In the genomic region with DNA sequence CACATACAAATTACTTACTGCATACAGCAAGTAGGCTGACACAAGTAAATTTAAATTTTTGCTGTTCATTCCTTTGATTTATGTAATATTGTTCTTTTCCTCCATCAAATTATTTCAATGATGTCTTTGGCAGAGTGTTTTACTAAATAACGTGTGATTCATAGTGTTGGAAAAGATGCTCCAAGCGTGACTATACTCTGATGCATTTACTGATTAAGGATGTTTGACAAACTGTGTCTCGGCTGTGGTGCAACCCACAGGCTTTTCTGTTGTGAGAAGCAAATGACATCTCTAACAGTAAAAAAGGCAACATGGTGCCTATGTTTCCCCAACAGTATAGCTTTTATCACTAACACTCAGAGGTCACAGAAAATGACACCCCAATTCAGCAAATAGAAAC, we compare ENCODE assay signal across 27 cellular contexts.
A peak's percentile ranks its signal among the peaks of the same experiment; 100 is the strongest.
DNase-seq lines count a peak whose midpoint lies in the region; ATAC-seq and TF ChIP-seq lines count a peak whose summit lies in the region.
"Had no signal": no experiment of that assay in that cellular context is flagged by ENCODE, and none has a peak within 500 bp of the region (broad histone marks: within the 10 kb centered on the region; RNA-seq: fewer than 3 reads in every experiment).

No MANE protein-coding gene starts in this region.

- H3K4me3 ChIP-seq in GM23248 (no peak overlapping the region), RWPE2 (ENCODE audit: severe bottlenecking) (no peak overlapping the region), epithelial cell of esophagus (ENCODE audit: low read length) (no peak overlapping the region)
- H3K4me3 ChIP-seq: lung, PC-9, smooth muscle cell, stomach, tibial nerve had no signal

- H3K36me3 ChIP-seq in GM23248 (ENCODE audit: low read depth) = no peaks in the 10 kb centered on the region
- no peaks in the 10 kb centered on the region for H3K36me3 ChIP-seq in RWPE2 (ENCODE audit: low read depth)
- H3K36me3 ChIP-seq: BE2C, stomach, tibial nerve had no signal

- no peaks in the 10 kb centered on the region for H3K9me3 ChIP-seq in GM23248 (ENCODE audit: low read depth)
- no peaks in the 10 kb centered on the region for H3K9me3 ChIP-seq in RWPE2 (ENCODE audit: severe bottlenecking)
- H3K9me3 ChIP-seq: BE2C, stomach, tibial nerve had no signal

- no peak overlapping the region for H3K9ac ChIP-seq in GM23248
- H3K9ac ChIP-seq: KMS-11, parathyroid adenoma had no signal

- H2AFZ ChIP-seq in GM23248 = no peak overlapping the region
- H2AFZ ChIP-seq: parathyroid adenoma, PC-9 had no signal

- TF ChIP-seq CTCF in RWPE2 (IDR thresholded peaks at IDR 0.05; ENCODE audit: poor library complexity, severe bottlenecking) (no peak), epithelial cell of esophagus (IDR thresholded peaks at IDR 0.05; ENCODE audit: insufficient read depth, low read depth, low read length, missing control alignments) (no peak)

- H3K27ac ChIP-seq in GM23248 (peak overlapping the region; percentile 33; the same call in 1 of the 2 replicates), RWPE2 (ENCODE audit: poor library complexity, severe bottlenecking) (no peak overlapping the region)
- H3K27ac ChIP-seq: KMS-11, parathyroid adenoma, PC-9, stomach, tibial nerve had no signal

- no peak overlapping the region for H3K4me2 ChIP-seq in GM23248 (ENCODE audit: unreplicated experiment)
- H3K4me2 ChIP-seq: KMS-11, PC-9, smooth muscle cell had no signal

- peaks cover 4% of the 10 kb centered on the region; the same call in 1 of the 2 replicates for H3F3A ChIP-seq in GM23248 (ENCODE audit: insufficient read depth)

- 0 to 4% methylated on average over 3 of the region's 3 CpGs for WGBS in GM23248 (ENCODE audit: low coverage in 1 of 2, low lambda C conversion rate in 2 of 2, missing lambda C conversion rate in 2 of 2), 2 experiments

- H3K27me3 ChIP-seq in GM23248 (replicated peaks; ENCODE audit: insufficient read depth) = no peaks in the 10 kb centered on the region
- H3K27me3 ChIP-seq in RWPE2 (ENCODE audit: insufficient read depth, poor library complexity, severe bottlenecking) = no peaks in the 10 kb centered on the region
- H3K27me3 ChIP-seq: BE2C, stomach, tibial nerve had no signal

- ATAC-seq in RWPE2 (ENCODE audit: low read depth) (peak; percentile 64), HG03457 (IDR thresholded peaks at IDR 0.05; ENCODE audit: unreplicated experiment) (no peak), GM21717 (IDR thresholded peaks at IDR 0.05; ENCODE audit: unreplicated experiment) (no peak)

- peaks cover 23% of the 10 kb centered on the region for H3K4me1 ChIP-seq in GM23248 (ENCODE audit: insufficient read depth)
- no peaks in the 10 kb centered on the region for H3K4me1 ChIP-seq in RWPE2 (ENCODE audit: insufficient read depth, poor library complexity, severe bottlenecking)
- H3K4me1 ChIP-seq: BE2C, parathyroid adenoma, stomach, tibial nerve had no signal

- H3K9me2 ChIP-seq in GM23248 (ENCODE audit: insufficient read depth) = no peaks in the 10 kb centered on the region

- DNase-seq in GM23248 (peak; percentile 77), RWPE2 (ENCODE audit: low spot score) (no peak), epithelial cell of esophagus (ENCODE audit: low read depth) (peak; percentile 35), lung microvascular endothelial cell (ENCODE audit: low read depth in 2 of 2) (peak; percentile 12 to 56), NCI-H510A (lab: John Stamatoyannopoulos, UW) (no peak), GDM1 (lab: John Stamatoyannopoulos, UW) (no peak)
- DNase-seq: ACHN; activated B cell treated with CpG ODN at 0.5 μM for 24 hours; activated naive CD4-positive, alpha-beta T cell treated with anti-CD3 and anti-CD28 coated beads, Interleukin-2, amount 10 ng/mL, durations not matched to agents 7 days and 5 days; amniotic stem cell; BE2C; DMS53; endodermal cell; foreskin fibroblast; NCI-H2171; NCI-H524; PC-9; SIG-M5; stimulated activated CD4-positive, alpha-beta T cell treated with anti-CD3 and anti-CD28 coated beads, Interleukin-1b, Interleukin-23, amount 100 ng/mL, for 48 hours; stomach had no signal

- in situ Hi-C loops in GM23248 (cut with MboI) = no loop called here

- H3K79me2 ChIP-seq in GM23248 (ENCODE audit: insufficient read depth) = no peaks in the 10 kb centered on the region
- H3K79me2 ChIP-seq: parathyroid adenoma had no signal

- no peaks in the 10 kb centered on the region for H4K20me1 ChIP-seq in GM23248 (ENCODE audit: insufficient read depth)

Comparison
In these comparisons a context has a peak if more than half of its experiments do, and no peak if none do; other contexts are left out.
1. DNase-seq: peak in GM23248 (single experiment), epithelial cell of esophagus (single experiment) and lung microvascular endothelial cell (2 of 2); none in RWPE2 (single experiment), NCI-H510A (single experiment) and GDM1 (single experiment).